ENCODE assay signal across 19 cellular contexts in genomic region chr9:3960661-3961144, GRCh38.
DNase-seq lines count a peak whose midpoint lies in the region; ATAC-seq and TF ChIP-seq lines count a peak whose summit lies in the region.
"Had no signal": no experiment of that assay in that cellular context is flagged by ENCODE, and none has a peak within 500 bp of the region (broad histone marks: within the 10 kb centered on the region; RNA-seq: fewer than 3 reads in every experiment).

No MANE protein-coding gene starts in this region.

- ATAC-seq in GM18520 (IDR thresholded peaks at IDR 0.05; ENCODE audit: unreplicated experiment): no peak
- ATAC-seq: heart left ventricle, left cardiac atrium, T-cell had no signal

- H3K27ac Mint-ChIP-seq in nephron progenitor cell: peak overlapping the region; percentile 13
- H3K27ac Mint-ChIP-seq: activated B cell treated with CpG ODN at 0.5 μM for 24 hours; activated naive CD4-positive, alpha-beta T cell treated with anti-CD3 and anti-CD28 coated beads, Interleukin-2, amount 10 ng/mL, durations not matched to agents 7 days and 5 days; T-cell had no signal

- H3K9me3 Mint-ChIP-seq in nephron progenitor cell: peaks cover 4% of the 10 kb centered on the region
- H3K9me3 Mint-ChIP-seq: activated B cell treated with CpG ODN at 0.5 μM for 24 hours; activated naive CD4-positive, alpha-beta T cell treated with anti-CD3 and anti-CD28 coated beads, Interleukin-2, amount 10 ng/mL, durations not matched to agents 7 days and 5 days; T-cell had no signal

- peaks cover 53% of the 10 kb centered on the region for H3K4me1 Mint-ChIP-seq in nephron progenitor cell
- H3K4me1 Mint-ChIP-seq: activated B cell treated with CpG ODN at 0.5 μM for 24 hours; activated naive CD4-positive, alpha-beta T cell treated with anti-CD3 and anti-CD28 coated beads, Interleukin-2, amount 10 ng/mL, durations not matched to agents 7 days and 5 days; T-cell had no signal

- H3K36me3 Mint-ChIP-seq in nephron progenitor cell (ENCODE audit: low read depth): peaks cover 4% of the 10 kb centered on the region
- H3K36me3 Mint-ChIP-seq: activated naive CD4-positive, alpha-beta T cell treated with anti-CD3 and anti-CD28 coated beads, Interleukin-2, amount 10 ng/mL, durations not matched to agents 7 days and 5 days; T-cell had no signal

- H3K4me3 Mint-ChIP-seq in nephron progenitor cell: no peak overlapping the region
- H3K4me3 Mint-ChIP-seq: activated B cell treated with CpG ODN at 0.5 μM for 24 hours; activated naive CD4-positive, alpha-beta T cell treated with anti-CD3 and anti-CD28 coated beads, Interleukin-2, amount 10 ng/mL, durations not matched to agents 7 days and 5 days; T-cell had no signal

- CTCF ChIA-PET in RWPE1 (lab: Yijun Ruan, JAX): no interaction called here

- TF ChIP-seq CTCF in nephron progenitor cell (IDR thresholded peaks at IDR 0.05) (no peak), RWPE1 (conservative IDR thresholded peaks at IDR 0.05; ENCODE audit: low read depth) (no peak)

- peak overlapping the region; percentile 19 for H3K27ac ChIP-seq in cingulate gyrus (ENCODE audit: low read depth, low read length)
- H3K27ac ChIP-seq in RWPE1: no peak overlapping the region
- H3K27ac ChIP-seq: heart left ventricle, testis had no signal

- DNase-seq in AG20443 (ENCODE audit: low spot score) (peak; percentile 67), NCI-H226 (peak; percentile 12), nephron progenitor cell (no peak), RWPE1 (ENCODE audit: low spot score) (no peak), occipital lobe (lab: John Stamatoyannopoulos, UW) (no peak), NCI-H2227 treated with DMSO at 0.1 percent for 48 hours (lab: John Stamatoyannopoulos, UW) (no peak)
- DNase-seq: activated B cell treated with CpG ODN at 0.5 μM for 24 hours; activated naive CD4-positive, alpha-beta T cell treated with anti-CD3 and anti-CD28 coated beads, Interleukin-2, amount 10 ng/mL, durations not matched to agents 7 days and 5 days; Caco-2; cerebellar nuclear complex; heart left ventricle; Kasumi-1; left cardiac atrium; NCI-H187; NCI-H748 treated with DMSO at 0.1 percent for 48 hours; T-cell; testis had no signal

- H3K27me3 Mint-ChIP-seq in nephron progenitor cell (ENCODE audit: low read depth, poor library complexity): no peaks in the 10 kb centered on the region

- POLR2A ChIA-PET in RWPE1 (lab: Yijun Ruan, JAX; ENCODE audit: low non-redundant PET): no interaction called here

Comparison
In these comparisons a context has a peak if more than half of its experiments do, and no peak if none do; other contexts are left out.
1. DNase-seq: peak in AG20443 (single experiment) and NCI-H226 (single experiment); none in nephron progenitor cell (single experiment), RWPE1 (single experiment), occipital lobe (single experiment) and NCI-H2227 treated with DMSO at 0.1 percent for 48 hours (single experiment).